8 cellular contexts compared by ENCODE assay signal in the genomic region with DNA sequence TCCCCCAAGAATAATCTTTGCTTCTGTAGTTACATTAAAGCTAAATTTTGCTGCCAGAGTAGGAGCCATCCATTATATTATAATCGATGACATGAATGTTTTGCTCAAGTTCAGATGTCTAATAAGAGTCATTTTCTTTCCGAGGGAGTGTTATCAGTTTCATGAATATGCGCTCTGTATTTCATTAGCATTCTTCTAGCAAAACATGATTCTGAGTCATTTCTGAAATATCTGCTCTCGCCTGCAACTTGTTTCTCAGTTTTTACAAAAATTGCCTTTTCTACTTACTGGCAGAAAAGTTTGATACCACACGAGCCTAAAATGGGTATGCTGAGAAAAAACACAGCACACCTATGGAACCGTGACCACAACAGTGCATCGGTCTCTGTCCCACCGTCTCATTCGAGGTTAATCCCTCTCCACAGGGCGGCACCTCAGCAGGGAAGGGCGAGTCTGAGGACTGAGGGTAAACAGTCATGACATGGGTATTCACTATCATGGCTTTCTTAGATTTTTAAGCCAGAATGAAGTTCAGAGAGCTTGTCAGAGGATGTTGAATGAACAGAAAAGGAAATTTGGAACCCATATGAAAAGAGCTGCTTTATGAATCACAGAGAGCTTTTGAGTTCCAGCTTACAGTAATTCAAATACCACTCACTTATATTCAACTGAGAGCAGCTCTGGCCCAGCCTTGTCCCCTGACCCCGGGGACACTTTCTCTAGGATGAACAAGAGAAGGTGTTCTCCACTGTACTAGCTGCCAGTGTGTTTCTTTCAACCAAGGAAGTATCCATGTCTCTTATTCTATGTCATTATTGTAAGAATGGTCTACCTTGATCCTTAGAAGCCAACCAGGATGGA.
DNase-seq lines count a peak whose midpoint lies in the region; ATAC-seq, FAIRE-seq and TF ChIP-seq lines count a peak whose summit lies in the region.
"Not testable (repeated sequence)": the region's sequence is repeated elsewhere in the genome, so short reads cannot be mapped to it uniquely, and the experiment has no call there.

No MANE protein-coding gene starts in this region.

- dilution Hi-C loops in keratinocyte (cut with MboI; ENCODE audit: extremely low pct_ligation_motif_present, low sequenced_read_pairs), result not testable (repeated sequence)

- not testable (repeated sequence) for H3K4me1 ChIP-seq in ACC112 (ENCODE audit: control insufficient read depth, insufficient read depth, low read length, unreplicated experiment); SK-N-SH (ENCODE audit: control insufficient read depth in 1 of 2, insufficient read depth in 2 of 2, low read depth in 1 of 2, low read length in 1 of 2); keratinocyte (ENCODE audit: control insufficient read depth, extremely low read depth, insufficient read depth, low read length); smooth muscle cell (ENCODE audit: low read depth)

- TF ChIP-seq EP300 in SK-N-SH (IDR thresholded peaks at IDR 0.05; ENCODE audit: borderline replicate concordance in 1 of 2, low read depth in 1 of 2, low read length in 1 of 2), result not testable (repeated sequence)

- H3K27me3 Mint-ChIP-seq in HFFc6 (ENCODE audit: insufficient read depth); activated CD4-positive, alpha-beta memory T cell treated with anti-CD3 and anti-CD28 coated beads for 36 hours; activated naive CD4-positive, alpha-beta T cell treated with anti-CD3 and anti-CD28 coated beads, Interleukin-2, amount 10 ng/mL, durations not matched to agents 7 days and 5 days; central memory CD8-positive, alpha-beta T cell: not testable (repeated sequence)

- H3K9me3 ChIP-seq in SK-N-SH; keratinocyte (ENCODE audit: control insufficient read depth, low read depth, low read length); smooth muscle cell (replicated peaks; ENCODE audit: low read depth): not testable (repeated sequence)

- 26% methylated on average over 3 of the region's 12 CpGs for WGBS in SK-N-SH (ENCODE audit: low lambda C conversion rate)
- whole genome bisulfite sequencing in smooth muscle cell (ENCODE audit: low lambda C conversion rate), result 38% methylated on average over 6 of the region's 12 CpGs

- H3K9me3 Mint-ChIP-seq in HFFc6; activated CD4-positive, alpha-beta memory T cell treated with anti-CD3 and anti-CD28 coated beads for 36 hours; activated naive CD4-positive, alpha-beta T cell treated with anti-CD3 and anti-CD28 coated beads, Interleukin-2, amount 10 ng/mL, durations not matched to agents 7 days and 5 days; central memory CD8-positive, alpha-beta T cell: not testable (repeated sequence)

- H3K36me3 Mint-ChIP-seq in HFFc6 (ENCODE audit: low read depth); activated CD4-positive, alpha-beta memory T cell treated with anti-CD3 and anti-CD28 coated beads for 36 hours; activated naive CD4-positive, alpha-beta T cell treated with anti-CD3 and anti-CD28 coated beads, Interleukin-2, amount 10 ng/mL, durations not matched to agents 7 days and 5 days; central memory CD8-positive, alpha-beta T cell (ENCODE audit: insufficient read depth): not testable (repeated sequence)

- POLR2A ChIA-PET in SK-N-SH (lab: Yijun Ruan, JAX); activated CD4-positive, alpha-beta memory T cell treated with anti-CD3 and anti-CD28 coated beads for 36 hours (lab: Charles Lee): not testable (repeated sequence)

- H3K4me3 ChIP-seq in ACC112 (ENCODE audit: low read depth, low read length); SK-N-SH (ENCODE audit: low read depth in 2 of 2, low read length in 1 of 2); keratinocyte (ENCODE audit: control insufficient read depth in 2 of 3, extremely low read depth in 1 of 3, insufficient read depth in 2 of 3, low read depth in 1 of 3, low read length in 3 of 3); smooth muscle cell: not testable (repeated sequence)

- H3K4me1 Mint-ChIP-seq in HFFc6 (ENCODE audit: low read depth), result peaks cover 28% of the 10 kb centered on the region
- H3K4me1 Mint-ChIP-seq in activated CD4-positive, alpha-beta memory T cell treated with anti-CD3 and anti-CD28 coated beads for 36 hours (ENCODE audit: low read depth), result peaks cover 30% of the 10 kb centered on the region
- H3K4me1 Mint-ChIP-seq in activated naive CD4-positive, alpha-beta T cell treated with anti-CD3 and anti-CD28 coated beads, Interleukin-2, amount 10 ng/mL, durations not matched to agents 7 days and 5 days, result peaks cover 47% of the 10 kb centered on the region
- peaks cover 16% of the 10 kb centered on the region for H3K4me1 Mint-ChIP-seq in central memory CD8-positive, alpha-beta T cell

- CTCF ChIA-PET in SK-N-SH (lab: Yijun Ruan, JAX); activated CD4-positive, alpha-beta memory T cell treated with anti-CD3 and anti-CD28 coated beads for 36 hours (lab: Charles Lee); activated naive CD4-positive, alpha-beta T cell treated with anti-CD3 and anti-CD28 coated beads, Interleukin-2, amount 10 ng/mL, durations not matched to agents 7 days and 5 days (lab: Charles Lee): not testable (repeated sequence)

- not testable (repeated sequence) for FAIRE-seq in keratinocyte (lab: Jason Lieb, UNC)

- H3K9me1 ChIP-seq in keratinocyte (ENCODE audit: control insufficient read depth, extremely low read depth, insufficient read depth, low read length), result not testable (repeated sequence)

- peak overlapping the region; percentile 63; the same call in 1 of the 2 replicates for H3K4me3 Mint-ChIP-seq in HFFc6
- H3K4me3 Mint-ChIP-seq in activated CD4-positive, alpha-beta memory T cell treated with anti-CD3 and anti-CD28 coated beads for 36 hours, result not testable (repeated sequence)
- peak overlapping the region; percentile 38 for H3K4me3 Mint-ChIP-seq in activated naive CD4-positive, alpha-beta T cell treated with anti-CD3 and anti-CD28 coated beads, Interleukin-2, amount 10 ng/mL, durations not matched to agents 7 days and 5 days
- H3K4me3 Mint-ChIP-seq in central memory CD8-positive, alpha-beta T cell, result peak overlapping the region; percentile 55

- not testable (repeated sequence) for H4K20me1 ChIP-seq in SK-N-SH (ENCODE audit: insufficient read depth); keratinocyte (ENCODE audit: control insufficient read depth, extremely low read depth, insufficient read depth, low read length); smooth muscle cell (ENCODE audit: low read depth)

- DNase-seq in HFFc6; SK-N-SH; activated naive CD4-positive, alpha-beta T cell treated with anti-CD3 and anti-CD28 coated beads, Interleukin-2, amount 10 ng/mL, durations not matched to agents 7 days and 5 days; central memory CD8-positive, alpha-beta T cell (ENCODE audit: low spot score in 2 of 2); keratinocyte (ENCODE audit: low read depth, low spot score); smooth muscle cell (lab: John Stamatoyannopoulos, UW; ENCODE audit: unreplicated experiment): not testable (repeated sequence)
- peak; percentile 28 for DNase-seq in activated CD4-positive, alpha-beta memory T cell treated with anti-CD3 and anti-CD28 coated beads for 36 hours

- ATAC-seq in central memory CD8-positive, alpha-beta T cell (replicated peaks; ENCODE audit: extremely low read depth, poor library complexity, severe bottlenecking), result peak; percentile 45

- H3K36me3 ChIP-seq in ACC112 (ENCODE audit: insufficient read depth, low read length); SK-N-SH (replicated peaks in 1 of 2; ENCODE audit: control insufficient read depth in 1 of 2, insufficient read depth in 2 of 2, low read length in 1 of 2); keratinocyte (ENCODE audit: control insufficient read depth in 2 of 2, extremely low read depth in 1 of 2, insufficient read depth in 2 of 2, low read length in 2 of 2); smooth muscle cell (ENCODE audit: low read depth): not testable (repeated sequence)

- not testable (repeated sequence) for H3K9me2 ChIP-seq in SK-N-SH

- not testable (repeated sequence) for H2AFZ ChIP-seq in ACC112 (ENCODE audit: low read length, unreplicated experiment); SK-N-SH (ENCODE audit: low read depth); keratinocyte (ENCODE audit: control insufficient read depth, low read length); smooth muscle cell (ENCODE audit: low read depth)

- not testable (repeated sequence) for TF ChIP-seq RAD21 in SK-N-SH (IDR thresholded peaks at IDR 0.05; ENCODE audit: low read length)

- peak overlapping the region; percentile 70 for H3K27ac ChIP-seq in ACC112 (ENCODE audit: low read depth, low read length)
- H3K27ac ChIP-seq in SK-N-SH (ENCODE audit: low read depth in 2 of 2, low read length in 1 of 2), result peak overlapping the region; percentile 55 to 64; a peak in 3 of 4 replicates
- H3K27ac ChIP-seq in keratinocyte (ENCODE audit: control insufficient read depth, insufficient read depth, low read length), result peak overlapping the region; percentile 70
- peak overlapping the region; percentile 51 for H3K27ac ChIP-seq in smooth muscle cell (ENCODE audit: low read depth)

- intact Hi-C loops in activated CD4-positive, alpha-beta memory T cell treated with anti-CD3 and anti-CD28 coated beads for 36 hours (cut with micrococcal nuclease), result not testable (repeated sequence)

- H3K4me2 ChIP-seq in SK-N-SH (0 out of 2 replicates have a peak overlapping the region, but pooled peaks have one; percentile 24), keratinocyte (ENCODE audit: control insufficient read depth, extremely low read depth, insufficient read depth, low read depth, low read length) (peak overlapping the region; percentile 48), smooth muscle cell (peak overlapping the region; percentile 51)

- H3K27ac Mint-ChIP-seq in HFFc6, result peak overlapping the region; percentile 74
- peak overlapping the region; percentile 71 for H3K27ac Mint-ChIP-seq in activated CD4-positive, alpha-beta memory T cell treated with anti-CD3 and anti-CD28 coated beads for 36 hours
- H3K27ac Mint-ChIP-seq in activated naive CD4-positive, alpha-beta T cell treated with anti-CD3 and anti-CD28 coated beads, Interleukin-2, amount 10 ng/mL, durations not matched to agents 7 days and 5 days, result peak overlapping the region; percentile 99
- H3K27ac Mint-ChIP-seq in central memory CD8-positive, alpha-beta T cell (ENCODE audit: low read depth), result not testable (repeated sequence)

- not testable (repeated sequence) for H3K27me3 ChIP-seq in ACC112 (ENCODE audit: insufficient read depth, low read length); SK-N-SH (ENCODE audit: insufficient read depth); keratinocyte (ENCODE audit: control insufficient read depth, extremely low read depth, insufficient read depth, low read length); smooth muscle cell (ENCODE audit: low read depth)

- H3K9ac ChIP-seq in SK-N-SH; smooth muscle cell (ENCODE audit: low read depth): not testable (repeated sequence)
- peak overlapping the region; percentile 37 for H3K9ac ChIP-seq in keratinocyte (ENCODE audit: control insufficient read depth, extremely low read depth, insufficient read depth, low read length)

- not testable (repeated sequence) for H3F3A ChIP-seq in SK-N-SH (replicated peaks; ENCODE audit: insufficient read depth); smooth muscle cell (ENCODE audit: low read depth)

- H3K79me2 ChIP-seq in ACC112 (ENCODE audit: control insufficient read depth, insufficient read depth, low read length, unreplicated experiment); SK-N-SH (ENCODE audit: insufficient read depth); keratinocyte (ENCODE audit: control insufficient read depth, insufficient read depth, low read length); smooth muscle cell (ENCODE audit: low read depth): not testable (repeated sequence)

- TF ChIP-seq CTCF in HFFc6 (IDR thresholded peaks at IDR 0.05); SK-N-SH (IDR thresholded peaks at IDR 0.05); keratinocyte (optimal IDR thresholded peaks at IDR 0.05 in 1 of 3, IDR thresholded peaks at IDR 0.05 in 1 of 3, conservative IDR thresholded peaks at IDR 0.05 in 1 of 3; ENCODE audit: extremely low read depth in 1 of 3, insufficient read depth in 2 of 3, low read length in 3 of 3); smooth muscle cell (IDR thresholded peaks at IDR 0.05; ENCODE audit: borderline replicate concordance, insufficient read depth, poor library complexity, severe bottlenecking): not testable (repeated sequence)
